ENCODE assay signal across 14 cellular contexts in genomic region chr16:12532871-12533610, GRCh38.
DNase-seq lines count a peak whose midpoint lies in the region; ATAC-seq and TF ChIP-seq lines count a peak whose summit lies in the region.
"Had no signal": no experiment of that assay in that cellular context is flagged by ENCODE, and none has a peak within 500 bp of the region (broad histone marks: within the 10 kb centered on the region; RNA-seq: fewer than 3 reads in every experiment).

No MANE protein-coding gene starts in this region.

- H3K4me1 Mint-ChIP-seq in T-helper 17 cell: peaks cover 40% of the 10 kb centered on the region
- H3K4me1 Mint-ChIP-seq in natural killer cell treated with Interleukin-12 subunit alpha and Interleukin-12 subunit beta and Interleukin-15 and Interleukin-18, amount 100 ng/mL, for 72 hours (ENCODE audit: low read depth in 2 of 2): peaks cover 50 to 67% of the 10 kb centered on the region in 2 donors

- no peaks in the 10 kb centered on the region for H3K79me1 ChIP-seq in trophoblast cell (ENCODE audit: low read length)

- no peak overlapping the region for H3K9ac ChIP-seq in trophoblast cell (ENCODE audit: low read length)

- H4K8ac ChIP-seq in trophoblast cell (ENCODE audit: low read depth, low read length): no peak overlapping the region

- no peaks in the 10 kb centered on the region for H3K36me3 ChIP-seq in trophoblast cell (ENCODE audit: control insufficient read depth in 1 of 2, insufficient read depth in 2 of 2, low read length in 2 of 2)

- H3K4me2 ChIP-seq in trophoblast cell (ENCODE audit: low read length): no peak overlapping the region

- no peak overlapping the region for H2BK5ac ChIP-seq in trophoblast cell (ENCODE audit: low read depth, low read length, poor library complexity)

- WGBS in trophoblast cell (ENCODE audit: extremely low coverage, insufficient coverage, insufficient read length): no CpG with 5 or more reads among the region's 18 CpGs

- peak overlapping the region; percentile 1; the same call in 1 of the 2 replicates for H3K27ac ChIP-seq in C4-2B
- H3K27ac ChIP-seq in trophoblast cell (ENCODE audit: low read depth, low read length): no peak overlapping the region
- H3K27ac ChIP-seq: coronary artery had no signal

- H3K14ac ChIP-seq in trophoblast cell (ENCODE audit: low read length): no peak overlapping the region

- H3K79me2 ChIP-seq in trophoblast cell (ENCODE audit: control insufficient read depth, insufficient read depth, low read length, poor library complexity): no peaks in the 10 kb centered on the region

- no peak overlapping the region for H3K4me3 ChIP-seq in trophoblast cell (ENCODE audit: low read depth, low read length)
- H3K4me3 ChIP-seq: coronary artery had no signal

- H3K9me3 Mint-ChIP-seq in natural killer cell treated with Interleukin-12 subunit alpha and Interleukin-12 subunit beta and Interleukin-15 and Interleukin-18, amount 100 ng/mL, for 72 hours: no peaks in the 10 kb centered on the region

- TF ChIP-seq POLR2A in GM18505 (IDR thresholded peaks at IDR 0.05; ENCODE audit: borderline replicate concordance, extremely low read depth, insufficient read depth, insufficient read length): no peak

- H2AK5ac ChIP-seq in trophoblast cell (ENCODE audit: low read length): no peak overlapping the region

- H2BK120ac ChIP-seq in trophoblast cell (ENCODE audit: insufficient read depth, low read length, poor library complexity): no peak overlapping the region

- TF ChIP-seq CTCF in C4-2B (conservative IDR thresholded peaks at IDR 0.05): no peak

- no peak overlapping the region for H2AFZ ChIP-seq in trophoblast cell (ENCODE audit: insufficient read depth, low read length, poor library complexity)

- H3K36me3 Mint-ChIP-seq in T-helper 17 cell (ENCODE audit: low read depth): peaks cover 8% of the 10 kb centered on the region
- H3K36me3 Mint-ChIP-seq in natural killer cell treated with Interleukin-12 subunit alpha and Interleukin-12 subunit beta and Interleukin-15 and Interleukin-18, amount 100 ng/mL, for 72 hours: no peaks in the 10 kb centered on the region

- no peak overlapping the region for H3K18ac ChIP-seq in trophoblast cell (ENCODE audit: low read length)

- H3K9me3 ChIP-seq in T-helper 17 cell (ENCODE audit: control insufficient read depth, low read length, poor library complexity, severe bottlenecking): no peaks in the 10 kb centered on the region
- H3K9me3 ChIP-seq in trophoblast cell (ENCODE audit: insufficient read depth, low read depth, low read length): peaks cover 7% of the 10 kb centered on the region

- H4K12ac ChIP-seq in trophoblast cell (ENCODE audit: low read depth, low read length): no peak overlapping the region

- peak overlapping the region; percentile 72 for H3K4me3 Mint-ChIP-seq in T-helper 17 cell
- peak overlapping the region; percentile 82 for H3K4me3 Mint-ChIP-seq in natural killer cell treated with Interleukin-12 subunit alpha and Interleukin-12 subunit beta and Interleukin-15 and Interleukin-18, amount 100 ng/mL, for 72 hours

- H4K91ac ChIP-seq in trophoblast cell (ENCODE audit: low read depth, low read length): no peak overlapping the region

- no peaks in the 10 kb centered on the region for H3K27me3 ChIP-seq in trophoblast cell (ENCODE audit: insufficient read depth, low read length)

- no peaks in the 10 kb centered on the region for H3K27me3 Mint-ChIP-seq in T-helper 17 cell
- H3K27me3 Mint-ChIP-seq in natural killer cell treated with Interleukin-12 subunit alpha and Interleukin-12 subunit beta and Interleukin-15 and Interleukin-18, amount 100 ng/mL, for 72 hours: no peaks in the 10 kb centered on the region

- ATAC-seq in T-helper 17 cell (peak; percentile 59), GM18505 (IDR thresholded peaks at IDR 0.05; ENCODE audit: unreplicated experiment) (no peak), GM19397 (IDR thresholded peaks at IDR 0.05; ENCODE audit: unreplicated experiment) (no peak)
- ATAC-seq in natural killer cell treated with Interleukin-12 subunit alpha and Interleukin-12 subunit beta and Interleukin-15 and Interleukin-18, amount 100 ng/mL, for 72 hours: peak; percentile 64 to 77

- no peak overlapping the region for H2BK12ac ChIP-seq in trophoblast cell (ENCODE audit: low read length)

- DNase-seq in T-helper 17 cell: no peak
- peak; percentile 5 for DNase-seq in activated gamma-delta T cell treated with anti-CD3 and anti-CD28 coated beads, Interleukin-2, amount 50 U/mL, for 16 hours (ENCODE audit: low read depth)
- peak; percentile 78 for DNase-seq in natural killer cell treated with Interleukin-12 subunit alpha and Interleukin-12 subunit beta and Interleukin-15 and Interleukin-18, amount 100 ng/mL, for 72 hours (ENCODE audit: low spot score)
- no peak for DNase-seq in trophoblast cell
- no peak for DNase-seq in DMS53 (lab: John Stamatoyannopoulos, UW)
- DNase-seq: KG1, NCI-H1436, NCI-H524 treated with DMSO at 0.1 percent for 48 hours, SIG-M5, small intestine had no signal

- H3K27ac Mint-ChIP-seq in T-helper 17 cell: no peak overlapping the region
- H3K27ac Mint-ChIP-seq in natural killer cell treated with Interleukin-12 subunit alpha and Interleukin-12 subunit beta and Interleukin-15 and Interleukin-18, amount 100 ng/mL, for 72 hours: peak overlapping the region; percentile 85 to 96

- H3K4ac ChIP-seq in trophoblast cell (ENCODE audit: low read depth, low read length): no peak overlapping the region

- peaks cover 2 to 5% of the 10 kb centered on the region in 2 experiments for H3K4me1 ChIP-seq in trophoblast cell (ENCODE audit: control insufficient read depth in 1 of 2, insufficient read depth in 2 of 2, low read length in 2 of 2)

- H3K23ac ChIP-seq in trophoblast cell (ENCODE audit: low read length): no peak overlapping the region

Comparison
In these comparisons a context has a peak if more than half of its experiments do, and no peak if none do; other contexts are left out.
1. ATAC-seq: peak in T-helper 17 cell (single experiment) and natural killer cell treated with Interleukin-12 subunit alpha and Interleukin-12 subunit beta and Interleukin-15 and Interleukin-18, amount 100 ng/mL, for 72 hours (2 of 2); none in GM18505 (single experiment) and GM19397 (single experiment).
2. DNase-seq: peak in activated gamma-delta T cell treated with anti-CD3 and anti-CD28 coated beads, Interleukin-2, amount 50 U/mL, for 16 hours (single experiment) and natural killer cell treated with Interleukin-12 subunit alpha and Interleukin-12 subunit beta and Interleukin-15 and Interleukin-18, amount 100 ng/mL, for 72 hours (single experiment); none in T-helper 17 cell (0 of 3), trophoblast cell (0 of 2) and DMS53 (single experiment).